ENCODE assay signal across 28 cellular contexts in the genomic region with DNA sequence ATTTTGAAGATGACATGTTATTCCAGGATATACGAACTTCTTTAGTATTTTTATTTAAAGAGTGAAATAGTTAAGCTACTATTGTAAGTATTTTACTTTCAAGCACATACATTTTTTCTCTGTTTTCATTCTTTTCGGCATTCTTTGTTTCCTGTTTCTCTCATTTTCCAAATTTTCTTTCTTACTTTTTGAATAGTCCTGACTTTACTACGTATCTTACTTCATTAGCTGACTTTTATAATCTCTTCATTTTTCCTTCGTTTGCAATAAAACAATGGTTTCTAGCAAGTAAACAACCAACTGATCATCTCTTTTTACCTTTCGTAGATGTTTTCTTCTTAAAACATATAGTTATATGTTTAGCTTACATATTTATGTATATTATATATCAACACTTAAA. TPM values are rescaled to one million over a fixed set of nuclear protein-coding genes. Genes with fewer than 3 reads are reported as not detected.
"Had no signal": no experiment of that assay in that cellular context is flagged by ENCODE, and none has a peak within 500 bp of the region (broad histone marks: within the 10 kb centered on the region; RNA-seq: fewer than 3 reads in every experiment).

No MANE protein-coding gene starts in this region.

- H3K4me3 Mint-ChIP-seq: activated CD8-positive, alpha-beta T cell treated with anti-CD3 and anti-CD28 coated beads for 36 hours; activated naive CD8-positive, alpha-beta T cell; activated T-cell treated with anti-CD3 and anti-CD28 coated beads, Interleukin-2, amount 50 U/mL, for 4 hours; activated T-helper 17 cell treated with anti-CD3 and anti-CD28 coated beads, Interleukin-2, amount 50 U/mL, for 72 hours; dendritic cell treated with granulocyte-macrophage colony-stimulating factor and Interleukin-4, amounts not matched to agents 40 ng/mL and 50 ng/mL, for 4 days; endodermal cell; WTC11 had no signal

- ATAC-seq: activated CD4-positive, CD25-positive, alpha-beta regulatory T cell treated with anti-CD3 and anti-CD28 coated beads, Interleukin-2, amount 50 U/mL, for 24 hours; activated CD8-positive, alpha-beta T cell treated with anti-CD3 and anti-CD28 coated beads for 36 hours; activated T-cell treated with anti-CD3 and anti-CD28 coated beads, Interleukin-2, amount 50 U/mL, for 4 hours; activated T-helper 17 cell treated with anti-CD3 and anti-CD28 coated beads, Interleukin-2, amount 50 U/mL, for 72 hours; gastrocnemius medialis; heart left ventricle had no signal

- H3K27me3 ChIP-seq: brain microvascular endothelial cell, colonic mucosa, dorsolateral prefrontal cortex, gastrocnemius medialis, heart left ventricle had no signal

- H3K36me3 Mint-ChIP-seq: activated naive CD8-positive, alpha-beta T cell; WTC11 had no signal

- H3K9me3 ChIP-seq: colonic mucosa, gastrocnemius medialis, heart left ventricle had no signal

- H3K4me3 ChIP-seq: colonic mucosa, dorsolateral prefrontal cortex, gastrocnemius medialis, heart left ventricle had no signal

- DNase-seq: activated CD4-positive, alpha-beta T cell treated with anti-CD3 and anti-CD28 coated beads for 48 hours; activated CD4-positive, alpha-beta T cell treated with anti-CD3 and anti-CD28 coated beads, Interleukin-2, amount 50 U/mL, for 1 hour; activated CD4-positive, alpha-beta T cell treated with anti-CD3 and anti-CD28 coated beads, Interleukin-2, amount 50 U/mL, for 48 hours; activated CD8-positive, alpha-beta memory T cell treated with anti-CD3 and anti-CD28 coated beads for 24 hours; activated CD8-positive, alpha-beta T cell treated with anti-CD3 and anti-CD28 coated beads for 36 hours; activated effector memory CD4-positive, alpha-beta T cell treated with Interleukin-2 at 50 U/mL for 16 hours; activated gamma-delta T cell treated with Interleukin-2 at 50 U/mL for 16 hours; activated naive CD4-positive, alpha-beta T cell treated with anti-CD3 and anti-CD28 coated beads, Interleukin-2, amount 50 U/mL, for 16 hours; activated naive CD4-positive, alpha-beta T cell treated with Interleukin-2 at 50 U/mL for 16 hours; activated T-cell treated with anti-CD3 and anti-CD28 coated beads, Interleukin-2, amount 50 U/mL, for 4 hours; anterior cingulate cortex; caudate nucleus; colonic mucosa; dorsolateral prefrontal cortex; effector memory CD4-positive, alpha-beta T cell; endodermal cell; gastrocnemius medialis; glutamatergic neuron; heart left ventricle; T-helper 2 cell had no signal

- H3K4me1 Mint-ChIP-seq: activated T-helper 17 cell treated with anti-CD3 and anti-CD28 coated beads, Interleukin-2, amount 50 U/mL, for 72 hours had no signal

- H3K27me3 Mint-ChIP-seq: dendritic cell treated with granulocyte-macrophage colony-stimulating factor and Interleukin-4, amounts not matched to agents 40 ng/mL and 50 ng/mL, for 4 days had no signal

- H3K27ac ChIP-seq: brain microvascular endothelial cell, colonic mucosa, dorsolateral prefrontal cortex, gastrocnemius medialis, VCaP had no signal

- H3K9me3 Mint-ChIP-seq: activated CD8-positive, alpha-beta T cell treated with anti-CD3 and anti-CD28 coated beads for 36 hours; activated T-cell treated with anti-CD3 and anti-CD28 coated beads, Interleukin-2, amount 50 U/mL, for 4 hours; activated T-helper 17 cell treated with anti-CD3 and anti-CD28 coated beads, Interleukin-2, amount 50 U/mL, for 72 hours; endodermal cell had no signal

- H3K4me1 ChIP-seq: colonic mucosa, gastrocnemius medialis had no signal

- H3K27ac Mint-ChIP-seq: activated CD8-positive, alpha-beta T cell treated with anti-CD3 and anti-CD28 coated beads for 36 hours; activated naive CD8-positive, alpha-beta T cell; activated T-helper 17 cell treated with anti-CD3 and anti-CD28 coated beads, Interleukin-2, amount 50 U/mL, for 72 hours; dendritic cell treated with granulocyte-macrophage colony-stimulating factor and Interleukin-4, amounts not matched to agents 40 ng/mL and 50 ng/mL, for 4 days; endodermal cell; WTC11 had no signal

- H3K36me3 ChIP-seq: brain microvascular endothelial cell, colonic mucosa, gastrocnemius medialis had no signal

RNA-seq across cellular contexts. Expression of a gene that starts 11.8 kb away (rescaled TPM):
- total RNA-seq: activated CD8-positive, alpha-beta T cell treated with anti-CD3 and anti-CD28 coated beads for 36 hours; endodermal cell; T-helper 1 cell treated with Interleukin-12 subunit alpha and Interleukin-12 subunit beta and Interleukin-4 antibody, amounts not matched to agents 30 ng/mL and 1 ng/mL, for 36 hours had no signal
